ENCODE assay signal across 9 cellular contexts in the genomic region with DNA sequence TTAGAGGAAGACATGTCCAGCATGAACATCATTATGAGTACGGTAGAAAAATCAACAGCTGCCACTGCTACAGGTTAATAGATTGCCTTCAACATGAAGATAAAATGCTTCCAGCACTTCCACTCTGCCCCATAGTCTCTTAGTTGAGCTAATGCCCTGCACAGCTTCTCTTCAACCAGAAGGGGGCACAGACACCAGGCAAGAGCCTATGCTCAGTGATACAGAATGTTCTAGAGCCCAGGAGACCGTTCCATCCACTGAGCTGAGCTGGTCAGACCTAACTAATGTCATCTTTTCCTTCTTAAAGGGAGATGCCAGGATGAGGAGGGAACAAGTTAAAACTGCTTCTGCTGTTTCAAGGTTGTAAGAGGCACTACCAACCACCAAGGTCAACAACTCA. TPM values are rescaled to one million over a fixed set of nuclear protein-coding genes. Genes with fewer than 3 reads are reported as not detected.
DNase-seq lines count a peak whose midpoint lies in the region; ATAC-seq and TF ChIP-seq lines count a peak whose summit lies in the region.
"Had no signal": no experiment of that assay in that cellular context is flagged by ENCODE, and none has a peak within 500 bp of the region (broad histone marks: within the 10 kb centered on the region; RNA-seq: fewer than 3 reads in every experiment).

No MANE protein-coding gene starts in this region.

- H3K4me1 ChIP-seq in mucosa of descending colon (ENCODE audit: low read depth): no peaks in the 10 kb centered on the region

- intact Hi-C loops in activated B cell treated with CpG ODN at 0.5 μM for 24 hours (cut with micrococcal nuclease) (no loop called here), mucosa of descending colon (cut with DNase I, micrococcal nuclease) (no loop called here)

- H3K9me3 Mint-ChIP-seq in activated B cell treated with CpG ODN at 0.5 μM for 24 hours: no peaks in the 10 kb centered on the region

- peak; percentile 8 for DNase-seq in NCI-H2227 (lab: John Stamatoyannopoulos, UW; ENCODE audit: unreplicated experiment)
- DNase-seq in NCI-H2227 treated with DMSO at 0.1 percent for 48 hours (lab: John Stamatoyannopoulos, UW): no peak
- no peak for DNase-seq in activated B cell treated with CpG ODN at 0.5 μM for 24 hours
- no peak for DNase-seq in mucosa of descending colon
- no peak for DNase-seq in NCI-H2029 (lab: John Stamatoyannopoulos, UW)
- no peak for DNase-seq in activated T-cell treated with anti-CD3 and anti-CD28 coated beads for 4 hours
- no peak for DNase-seq in effector CD8-positive, alpha-beta T cell (lab: John Stamatoyannopoulos, UW)
- DNase-seq: midbrain had no signal

- H3K4me3 ChIP-seq in mucosa of descending colon: no peak overlapping the region

- H3K36me3 ChIP-seq in mucosa of descending colon (ENCODE audit: low read depth): no peaks in the 10 kb centered on the region

- no peaks in the 10 kb centered on the region for H3K9me3 ChIP-seq in mucosa of descending colon

- H3K4me3 Mint-ChIP-seq in activated B cell treated with CpG ODN at 0.5 μM for 24 hours: no peak overlapping the region

- CTCF ChIA-PET in activated B cell treated with CpG ODN at 0.5 μM for 24 hours (lab: Charles Lee): interaction anchor here (1.0 to 1.2 kb wide), 3 partner anchors 21 to 108 kb away, joined by 3 to 4 read pairs (median 4); no protein-coding TSS in a partner anchor

- no peaks in the 10 kb centered on the region for H3K4me1 Mint-ChIP-seq in activated B cell treated with CpG ODN at 0.5 μM for 24 hours

- POLR2A ChIA-PET in activated B cell treated with CpG ODN at 0.5 μM for 24 hours (lab: Charles Lee): no interaction called here

- ATAC-seq in HG03175 (IDR thresholded peaks at IDR 0.05; ENCODE audit: unreplicated experiment): peak; percentile 66
- peak; percentile 40 for ATAC-seq in activated B cell treated with CpG ODN at 0.5 μM for 24 hours (ENCODE audit: low read depth)
- peak; percentile 43 for ATAC-seq in mucosa of descending colon

- H3K27ac Mint-ChIP-seq in activated B cell treated with CpG ODN at 0.5 μM for 24 hours: no peak overlapping the region

- H3K36me3 Mint-ChIP-seq in activated B cell treated with CpG ODN at 0.5 μM for 24 hours (ENCODE audit: low read depth): no peaks in the 10 kb centered on the region

- H3K27me3 Mint-ChIP-seq in activated B cell treated with CpG ODN at 0.5 μM for 24 hours: peaks cover 5% of the 10 kb centered on the region

- TF ChIP-seq CTCF in activated B cell treated with CpG ODN at 0.5 μM for 24 hours (IDR thresholded peaks at IDR 0.05) (no peak), mucosa of descending colon (IDR thresholded peaks at IDR 0.05) (no peak)

RNA-seq across cellular contexts. Expression of a gene that starts 42.2 kb away (rescaled TPM):
- total RNA-seq in activated B cell treated with CpG ODN at 0.5 μM for 24 hours: 0.10 and 0.11 TPM in 2 replicates
- 1 to 10 TPM in 1 of 3 donors, under 1 TPM in 2; 0.39 to 1.1 (median 0.58) TPM for total RNA-seq in mucosa of descending colon

RNA-seq across cellular contexts. Expression of a gene that starts 56.5 kb away (rescaled TPM):
- total RNA-seq in activated B cell treated with CpG ODN at 0.5 μM for 24 hours (23.3 and 24.6 TPM in 2 replicates), mucosa of descending colon (10 to 100 TPM; 14.2 to 19.8 (median 15.0) TPM)
